25 cellular contexts compared by ENCODE assay signal in the genomic region with DNA sequence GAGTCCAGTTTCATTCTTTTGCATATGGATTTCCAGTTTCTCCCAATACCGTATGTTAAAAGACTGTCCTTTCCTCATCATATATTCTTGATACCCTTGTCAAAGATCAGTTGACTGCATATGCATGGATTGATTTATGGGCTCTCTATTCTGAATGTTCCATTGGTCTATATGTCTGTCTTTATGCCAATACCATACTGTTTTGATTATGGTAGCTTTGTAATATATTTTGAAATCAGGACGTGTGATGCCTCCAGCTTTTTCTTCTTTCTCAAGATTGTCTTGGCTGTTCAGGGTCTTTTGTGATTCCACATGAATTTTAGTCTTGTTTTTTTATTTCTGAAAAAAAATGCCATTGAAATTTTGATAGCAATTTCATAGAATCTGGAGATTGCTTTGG.
"Had no signal": no experiment of that assay in that cellular context is flagged by ENCODE, and none has a peak within 500 bp of the region (broad histone marks: within the 10 kb centered on the region; RNA-seq: fewer than 3 reads in every experiment).

No MANE protein-coding gene starts in this region.

- ATAC-seq: Panc1, PC-3, SK-N-SH treated with all-trans-retinoic acid at 6 μM for 48 hours had no signal

- H3K9ac ChIP-seq: KMS-11 had no signal

- DNase-seq: IMR-90; Kasumi-1; MM.1S; NCI-H1105; NCI-H1417; NCI-H1436 treated with DMSO at 0.1 percent for 48 hours; NCI-H1694; NCI-H187 treated with DMSO at 0.1 percent for 48 hours; NCI-H2081; NCI-H2107; NCI-H2171; NCI-H226; NCI-H446; NCI-H510A; NCI-H524 treated with DMSO at 0.1 percent for 48 hours; NCI-H69; NCI-H774; NK-92 treated with Interleukin-12 subunit alpha and Interleukin-12 subunit beta, amount 100 ng/mL, for 24 hours; PC-3; SHP77; T-helper 1 cell had no signal

- H3K4me2 ChIP-seq: KMS-11 had no signal

- H3K27ac ChIP-seq: KMS-11, RWPE1 had no signal
